Comparison of ENCODE assay signal across 1 cellular context in the genomic region with DNA sequence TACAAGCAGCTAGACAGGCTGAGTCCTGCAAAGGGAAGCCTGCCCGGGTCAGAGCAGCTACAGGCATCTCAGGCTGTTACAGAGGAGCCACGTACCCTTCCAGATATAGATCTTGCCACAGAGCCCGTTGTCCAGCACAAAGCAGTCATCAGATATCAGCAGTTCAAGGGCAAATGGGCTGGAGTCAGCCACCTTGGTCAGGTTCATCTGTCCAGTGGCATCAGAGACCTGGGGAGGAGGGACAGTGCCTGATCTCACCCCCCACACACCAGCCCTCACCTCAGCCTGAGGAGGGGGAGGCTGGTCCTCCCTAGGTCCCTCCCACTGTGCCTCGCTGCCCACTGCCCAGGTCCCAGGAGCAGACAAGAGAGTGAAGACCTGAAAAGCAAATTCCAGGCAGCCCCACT.
TF ChIP-seq lines count a peak whose summit lies in the region.

No MANE protein-coding gene starts in this region.

TF ChIP-seq in HepG2, 621 proteins besides CTCF, POLR2A, EP300 and RAD21:
- no peak for TF ChIP-seq KDM6A (CRISPR knock-in tag; IDR thresholded peaks at IDR 0.05; ENCODE audit: low read depth)
- TF ChIP-seq, protein P1, sequence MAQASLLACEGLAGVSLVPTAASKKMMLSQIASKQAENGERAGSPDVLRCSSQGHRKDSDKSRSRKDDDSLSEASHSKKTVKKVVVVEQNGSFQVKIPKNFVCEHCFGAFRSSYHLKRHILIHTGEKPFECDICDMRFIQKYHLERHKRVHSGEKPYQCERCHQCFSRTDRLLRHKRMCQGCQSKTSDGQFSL (CRISPR knock-in tag; IDR thresholded peaks at IDR 0.05), result no peak
- no peak for TF ChIP-seq ZNF431 (CRISPR knock-in tag; IDR thresholded peaks at IDR 0.05; ENCODE audit: borderline replicate concordance, low read depth)
- no peak for TF ChIP-seq SRSF9 (IDR thresholded peaks at IDR 0.05; ENCODE audit: borderline replicate concordance, insufficient read depth, low read depth, low read length, poor library complexity, severe bottlenecking)
- TF ChIP-seq NRL (CRISPR knock-in tag; IDR thresholded peaks at IDR 0.05; ENCODE audit: borderline replicate concordance), result no peak
- TF ChIP-seq HNF4G (IDR thresholded peaks at IDR 0.05; ENCODE audit: borderline replicate concordance, low read depth, low read length), result 0 out of 2 replicates have a peak, but pooled peaks have one; percentile 7
- TF ChIP-seq HNF4G (CRISPR knock-in tag; IDR thresholded peaks at IDR 0.05; ENCODE audit: borderline replicate concordance, low read depth), result no peak
- TF ChIP-seq SRSF1 (optimal IDR thresholded peaks at IDR 0.05; ENCODE audit: low read depth, low read length), result no peak
- TF ChIP-seq ZNF274 (CRISPR knock-in tag; IDR thresholded peaks at IDR 0.05), result no peak
- TF ChIP-seq SOX13 (IDR thresholded peaks at IDR 0.05), result no peak
- TF ChIP-seq SOX13 (CRISPR knock-in tag; conservative IDR thresholded peaks at IDR 0.05 in 1 of 2, IDR thresholded peaks at IDR 0.05 in 1 of 2), result peak in 1 of 2 experiments; percentile 26; a peak in 1 of 4 replicates
- TF ChIP-seq ZNF432 (CRISPR knock-in tag; IDR thresholded peaks at IDR 0.05; ENCODE audit: borderline replicate concordance), result no peak
- TF ChIP-seq ZNF512B (CRISPR knock-in tag; IDR thresholded peaks at IDR 0.05; ENCODE audit: borderline replicate concordance), result no peak
- no peak for TF ChIP-seq PAF1 (CRISPR knock-in tag; IDR thresholded peaks at IDR 0.05)
- no peak for TF ChIP-seq POGZ (CRISPR knock-in tag; IDR thresholded peaks at IDR 0.05)
- TF ChIP-seq, protein P2, sequence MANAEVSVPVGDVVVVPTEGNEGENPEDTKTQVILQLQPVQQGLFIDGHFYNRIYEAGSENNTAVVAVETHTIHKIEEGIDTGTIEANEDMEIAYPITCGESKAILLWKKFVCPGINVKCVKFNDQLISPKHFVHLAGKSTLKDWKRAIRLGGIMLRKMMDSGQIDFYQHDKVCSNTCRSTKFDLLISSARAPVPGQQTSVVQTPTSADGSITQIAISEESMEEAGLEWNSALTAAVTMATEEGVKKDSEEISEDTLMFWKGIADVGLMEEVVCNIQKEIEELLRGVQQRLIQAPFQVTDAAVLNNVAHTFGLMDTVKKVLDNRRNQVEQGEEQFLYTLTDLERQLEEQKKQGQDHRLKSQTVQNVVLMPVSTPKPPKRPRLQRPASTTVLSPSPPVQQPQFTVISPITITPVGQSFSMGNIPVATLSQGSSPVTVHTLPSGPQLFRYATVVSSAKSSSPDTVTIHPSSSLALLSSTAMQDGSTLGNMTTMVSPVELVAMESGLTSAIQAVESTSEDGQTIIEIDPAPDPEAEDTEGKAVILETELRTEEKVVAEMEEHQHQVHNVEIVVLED (CRISPR knock-in tag; IDR thresholded peaks at IDR 0.05; ENCODE audit: borderline replicate concordance), result no peak
- TF ChIP-seq NCOR1 (IDR thresholded peaks at IDR 0.05; ENCODE audit: borderline replicate concordance, low read length), result no peak
- TF ChIP-seq ZNF460 (CRISPR knock-in tag; IDR thresholded peaks at IDR 0.05; ENCODE audit: borderline replicate concordance), result no peak
- peak; percentile 95 for TF ChIP-seq ZNF263 (CRISPR knock-in tag; IDR thresholded peaks at IDR 0.05)
- no peak for TF ChIP-seq KDM2A (CRISPR knock-in tag; IDR thresholded peaks at IDR 0.05; ENCODE audit: borderline replicate concordance, low read depth)
- TF ChIP-seq FOXP1 (IDR thresholded peaks at IDR 0.05), result no peak
- no peak for TF ChIP-seq FOXP1 (CRISPR knock-in tag; IDR thresholded peaks at IDR 0.05)
- TF ChIP-seq ZNF547 (CRISPR knock-in tag; IDR thresholded peaks at IDR 0.05), result no peak
- TF ChIP-seq XBP1 (CRISPR knock-in tag; IDR thresholded peaks at IDR 0.05), result no peak
- TF ChIP-seq, protein P3, sequence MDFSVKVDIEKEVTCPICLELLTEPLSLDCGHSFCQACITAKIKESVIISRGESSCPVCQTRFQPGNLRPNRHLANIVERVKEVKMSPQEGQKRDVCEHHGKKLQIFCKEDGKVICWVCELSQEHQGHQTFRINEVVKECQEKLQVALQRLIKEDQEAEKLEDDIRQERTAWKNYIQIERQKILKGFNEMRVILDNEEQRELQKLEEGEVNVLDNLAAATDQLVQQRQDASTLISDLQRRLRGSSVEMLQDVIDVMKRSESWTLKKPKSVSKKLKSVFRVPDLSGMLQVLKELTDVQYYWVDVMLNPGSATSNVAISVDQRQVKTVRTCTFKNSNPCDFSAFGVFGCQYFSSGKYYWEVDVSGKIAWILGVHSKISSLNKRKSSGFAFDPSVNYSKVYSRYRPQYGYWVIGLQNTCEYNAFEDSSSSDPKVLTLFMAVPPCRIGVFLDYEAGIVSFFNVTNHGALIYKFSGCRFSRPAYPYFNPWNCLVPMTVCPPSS (IDR thresholded peaks at IDR 0.05), result no peak
- TF ChIP-seq, protein P4, sequence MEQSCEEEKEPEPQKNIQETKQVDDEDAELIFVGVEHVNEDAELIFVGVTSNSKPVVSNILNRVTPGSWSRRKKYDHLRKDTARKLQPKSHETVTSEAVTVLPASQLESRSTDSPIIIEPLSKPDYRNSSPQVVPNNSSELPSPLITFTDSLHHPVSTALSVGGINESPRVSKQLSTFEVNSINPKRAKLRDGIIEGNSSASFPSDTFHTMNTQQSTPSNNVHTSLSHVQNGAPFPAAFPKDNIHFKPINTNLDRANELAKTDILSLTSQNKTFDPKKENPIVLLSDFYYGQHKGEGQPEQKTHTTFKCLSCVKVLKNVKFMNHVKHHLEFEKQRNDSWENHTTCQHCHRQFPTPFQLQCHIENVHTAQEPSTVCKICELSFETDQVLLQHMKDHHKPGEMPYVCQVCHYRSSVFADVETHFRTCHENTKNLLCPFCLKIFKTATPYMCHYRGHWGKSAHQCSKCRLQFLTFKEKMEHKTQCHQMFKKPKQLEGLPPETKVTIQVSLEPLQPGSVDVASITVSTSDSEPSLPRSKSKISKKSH (CRISPR knock-in tag; IDR thresholded peaks at IDR 0.05; ENCODE audit: borderline replicate concordance), result no peak
- TF ChIP-seq RBM22 (optimal IDR thresholded peaks at IDR 0.05; ENCODE audit: low read length), result no peak
- TF ChIP-seq RARA (CRISPR knock-in tag; IDR thresholded peaks at IDR 0.05), result peak; percentile 35; the same call in 1 of the 2 replicates
- TF ChIP-seq IRF1 (CRISPR knock-in tag; IDR thresholded peaks at IDR 0.05; ENCODE audit: low read depth), result no peak
